In the genomic region with DNA sequence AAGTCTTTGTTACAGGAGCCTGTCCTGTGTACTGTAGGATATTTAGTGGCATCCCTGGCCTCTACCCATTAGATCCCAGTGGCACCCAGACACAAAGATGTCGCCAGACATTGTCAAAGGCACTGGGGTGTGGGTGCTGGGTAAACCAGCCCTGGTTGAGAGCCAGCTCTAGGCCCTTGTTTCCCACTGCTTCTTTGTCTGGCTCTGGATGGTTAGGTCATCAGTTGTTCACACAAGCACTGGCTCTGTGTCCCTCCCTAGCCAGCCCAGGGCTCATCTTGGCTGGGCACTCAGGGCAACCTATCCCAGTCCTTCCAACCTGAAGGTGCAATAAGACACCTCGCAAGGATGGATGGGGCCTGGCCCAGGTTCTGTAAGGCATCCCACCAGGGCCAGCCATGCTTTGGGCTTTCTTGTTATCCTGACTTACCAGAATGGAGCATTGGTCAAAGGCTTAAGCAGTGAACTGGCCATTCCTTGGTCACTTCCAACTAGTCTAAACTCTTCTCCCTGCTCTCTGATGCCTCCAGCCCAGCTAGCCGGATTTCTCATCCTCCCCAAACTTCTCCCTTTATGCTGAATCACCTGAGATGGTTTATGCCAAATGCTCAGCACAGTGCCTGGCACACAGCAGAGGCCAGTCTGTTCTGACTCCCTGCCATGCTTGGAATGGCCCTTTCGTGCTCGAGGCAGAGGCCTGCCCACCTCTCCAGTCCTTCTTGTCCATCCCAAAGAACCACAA, we compare ENCODE assay signal across 2 cellular contexts.
TF ChIP-seq lines count a peak whose summit lies in the region.

No MANE protein-coding gene starts in this region.

TF ChIP-seq in IMR-90, 13 proteins besides CTCF, POLR2A, EP300 and RAD21:
- TF ChIP-seq, protein P1, sequence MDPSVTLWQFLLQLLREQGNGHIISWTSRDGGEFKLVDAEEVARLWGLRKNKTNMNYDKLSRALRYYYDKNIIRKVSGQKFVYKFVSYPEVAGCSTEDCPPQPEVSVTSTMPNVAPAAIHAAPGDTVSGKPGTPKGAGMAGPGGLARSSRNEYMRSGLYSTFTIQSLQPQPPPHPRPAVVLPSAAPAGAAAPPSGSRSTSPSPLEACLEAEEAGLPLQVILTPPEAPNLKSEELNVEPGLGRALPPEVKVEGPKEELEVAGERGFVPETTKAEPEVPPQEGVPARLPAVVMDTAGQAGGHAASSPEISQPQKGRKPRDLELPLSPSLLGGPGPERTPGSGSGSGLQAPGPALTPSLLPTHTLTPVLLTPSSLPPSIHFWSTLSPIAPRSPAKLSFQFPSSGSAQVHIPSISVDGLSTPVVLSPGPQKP (IDR thresholded peaks at IDR 0.05; ENCODE audit: borderline replicate concordance, low read depth, low read length): no peak
- TF ChIP-seq MAZ (IDR thresholded peaks at IDR 0.05; ENCODE audit: borderline replicate concordance, low read depth, low read length) (no peak), BHLHE40 (IDR thresholded peaks at IDR 0.05; ENCODE audit: low read depth, low read length) (no peak), SMC3 (IDR thresholded peaks at IDR 0.05; ENCODE audit: low read depth, low read length) (no peak), MXI1 (IDR thresholded peaks at IDR 0.05; ENCODE audit: borderline replicate concordance, low read depth, low read length) (no peak), CEBPB (IDR thresholded peaks at IDR 0.05; ENCODE audit: low read depth, low read length) (no peak), NFE2L2 (IDR thresholded peaks at IDR 0.05; ENCODE audit: low read depth, low read length) (no peak), RFX5 (IDR thresholded peaks at IDR 0.05; ENCODE audit: low read depth, low read length) (no peak), CHD1 (IDR thresholded peaks at IDR 0.05; ENCODE audit: low read depth, low read length) (no peak)

TF ChIP-seq in neural cell, 6 proteins besides CTCF, POLR2A, EP300 and RAD21:
- TF ChIP-seq, protein P2, sequence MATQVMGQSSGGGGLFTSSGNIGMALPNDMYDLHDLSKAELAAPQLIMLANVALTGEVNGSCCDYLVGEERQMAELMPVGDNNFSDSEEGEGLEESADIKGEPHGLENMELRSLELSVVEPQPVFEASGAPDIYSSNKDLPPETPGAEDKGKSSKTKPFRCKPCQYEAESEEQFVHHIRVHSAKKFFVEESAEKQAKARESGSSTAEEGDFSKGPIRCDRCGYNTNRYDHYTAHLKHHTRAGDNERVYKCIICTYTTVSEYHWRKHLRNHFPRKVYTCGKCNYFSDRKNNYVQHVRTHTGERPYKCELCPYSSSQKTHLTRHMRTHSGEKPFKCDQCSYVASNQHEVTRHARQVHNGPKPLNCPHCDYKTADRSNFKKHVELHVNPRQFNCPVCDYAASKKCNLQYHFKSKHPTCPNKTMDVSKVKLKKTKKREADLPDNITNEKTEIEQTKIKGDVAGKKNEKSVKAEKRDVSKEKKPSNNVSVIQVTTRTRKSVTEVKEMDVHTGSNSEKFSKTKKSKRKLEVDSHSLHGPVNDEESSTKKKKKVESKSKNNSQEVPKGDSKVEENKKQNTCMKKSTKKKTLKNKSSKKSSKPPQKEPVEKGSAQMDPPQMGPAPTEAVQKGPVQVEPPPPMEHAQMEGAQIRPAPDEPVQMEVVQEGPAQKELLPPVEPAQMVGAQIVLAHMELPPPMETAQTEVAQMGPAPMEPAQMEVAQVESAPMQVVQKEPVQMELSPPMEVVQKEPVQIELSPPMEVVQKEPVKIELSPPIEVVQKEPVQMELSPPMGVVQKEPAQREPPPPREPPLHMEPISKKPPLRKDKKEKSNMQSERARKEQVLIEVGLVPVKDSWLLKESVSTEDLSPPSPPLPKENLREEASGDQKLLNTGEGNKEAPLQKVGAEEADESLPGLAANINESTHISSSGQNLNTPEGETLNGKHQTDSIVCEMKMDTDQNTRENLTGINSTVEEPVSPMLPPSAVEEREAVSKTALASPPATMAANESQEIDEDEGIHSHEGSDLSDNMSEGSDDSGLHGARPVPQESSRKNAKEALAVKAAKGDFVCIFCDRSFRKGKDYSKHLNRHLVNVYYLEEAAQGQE (IDR thresholded peaks at IDR 0.05; ENCODE audit: borderline replicate concordance): no peak
- TF ChIP-seq EZH2 (IDR thresholded peaks at IDR 0.05; ENCODE audit: borderline replicate concordance, insufficient read depth, low read length, poor library complexity, severe bottlenecking) (no peak), TAF1 (IDR thresholded peaks at IDR 0.05; ENCODE audit: low read depth) (no peak), SMC3 (conservative IDR thresholded peaks at IDR 0.05; ENCODE audit: poor library complexity) (no peak), MXI1 (conservative IDR thresholded peaks at IDR 0.05; ENCODE audit: poor library complexity, severe bottlenecking) (no peak), POLR2AphosphoS5 (IDR thresholded peaks at IDR 0.05) (no peak)
